ENCODE assay signal across 16 cellular contexts in the genomic region with DNA sequence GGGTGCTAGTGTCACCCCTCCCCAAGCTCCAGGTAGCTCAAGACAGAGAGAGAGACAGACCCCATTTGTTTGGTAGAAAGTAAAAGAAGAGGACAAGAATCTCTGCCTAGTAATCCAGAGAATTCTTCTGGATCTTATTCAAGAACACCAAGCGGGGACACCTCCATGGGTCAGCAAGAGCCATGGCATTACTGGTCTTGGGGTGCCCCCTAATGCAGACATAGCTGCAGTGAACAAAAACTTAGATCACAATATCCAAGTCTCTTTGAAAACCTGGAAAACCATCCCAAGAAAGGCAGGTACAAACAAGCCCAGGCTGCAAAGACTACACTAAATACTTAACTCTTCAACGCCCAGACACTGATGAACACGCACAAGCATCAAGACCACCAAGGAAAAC. TPM values are rescaled to one million over a fixed set of nuclear protein-coding genes. Genes with fewer than 3 reads are reported as not detected.
A peak's percentile ranks its signal among the peaks of the same experiment; 100 is the strongest.
DNase-seq lines count a peak whose midpoint lies in the region; ATAC-seq, FAIRE-seq and TF ChIP-seq lines count a peak whose summit lies in the region.
"Had no signal": no experiment of that assay in that cellular context is flagged by ENCODE, and none has a peak within 500 bp of the region (broad histone marks: within the 10 kb centered on the region; RNA-seq: fewer than 3 reads in every experiment).

No MANE protein-coding gene starts in this region.

- H2BK5ac ChIP-seq in mesendoderm (ENCODE audit: low read length): no peak overlapping the region

- no peak overlapping the region for H3K18ac ChIP-seq in mesendoderm (ENCODE audit: low read length)

- no peaks in the 10 kb centered on the region for H3K79me2 ChIP-seq in mesendoderm (ENCODE audit: control insufficient read depth, insufficient read depth, low read length)

- H3K4me3 ChIP-seq in bronchial epithelial cell (ENCODE audit: low read depth, low read length): no peak overlapping the region
- no peak overlapping the region for H3K4me3 ChIP-seq in mesendoderm (ENCODE audit: low read length)
- H3K4me3 ChIP-seq: thoracic aorta had no signal

- DNase-seq in D721Med (ENCODE audit: insufficient read length, low spot score): no peak
- peak; percentile 2 for DNase-seq in HT1080 (ENCODE audit: low read depth)
- peak; percentile 21 for DNase-seq in bronchial epithelial cell (ENCODE audit: low read depth)
- DNase-seq in mesendoderm: peak; percentile 47
- no peak for DNase-seq in occipital lobe (lab: John Stamatoyannopoulos, UW)
- DNase-seq in activated gamma-delta T cell treated with Interleukin-2 at 50 U/mL for 16 hours: no peak
- DNase-seq: activated CD4-positive, alpha-beta T cell treated with anti-CD3 and anti-CD28 coated beads for 1 hour; activated T-cell treated with anti-CD3 and anti-CD28 coated beads, Interleukin-2, amount 50 U/mL, for 72 hours; COR-L47; effector CD8-positive, alpha-beta T cell; left ventricle myocardium superior; NCI-H2227 treated with DMSO at 0.1 percent for 48 hours had no signal

- no CpG with 5 or more reads among the region's 3 CpGs for WGBS in mesendoderm (ENCODE audit: extremely low coverage, insufficient coverage, low lambda C conversion rate)

- no peak overlapping the region for H2BK15ac ChIP-seq in mesendoderm (replicated peaks; ENCODE audit: low read depth)

- peaks cover 2% of the 10 kb centered on the region for H3K4me1 ChIP-seq in mesendoderm (ENCODE audit: control insufficient read depth, low read depth, low read length)

- no peak overlapping the region for H3K56ac ChIP-seq in mesendoderm (ENCODE audit: low read length)

- H2BK120ac ChIP-seq in mesendoderm (ENCODE audit: low read depth, low read length): no peak overlapping the region

- H3K23ac ChIP-seq in mesendoderm (ENCODE audit: low read length): no peak overlapping the region

- no peak for FAIRE-seq in D721Med (lab: Jason Lieb, UNC)
- FAIRE-seq in bronchial epithelial cell (lab: Jason Lieb, UNC): no peak

- H3K27me3 ChIP-seq in bronchial epithelial cell (ENCODE audit: control insufficient read depth, insufficient read depth, low read length): no peaks in the 10 kb centered on the region
- H3K27me3 ChIP-seq in mesendoderm (ENCODE audit: insufficient read depth, low read length, poor library complexity): no peaks in the 10 kb centered on the region

- no peaks in the 10 kb centered on the region for H3K79me1 ChIP-seq in mesendoderm (ENCODE audit: low read length)

- ATAC-seq in HG02885 (IDR thresholded peaks at IDR 0.05; ENCODE audit: poor library complexity, unreplicated experiment) (no peak), HG02588 (IDR thresholded peaks at IDR 0.05; ENCODE audit: unreplicated experiment) (no peak)
- ATAC-seq: activated T-cell treated with anti-CD3 and anti-CD28 coated beads, Interleukin-2, amount 50 U/mL, for 72 hours; left ventricle myocardium superior had no signal

- H4K5ac ChIP-seq in mesendoderm (ENCODE audit: low read length): no peak overlapping the region

- no peak overlapping the region for H4K8ac ChIP-seq in mesendoderm (ENCODE audit: low read depth, low read length)

- no peak overlapping the region for H2AK5ac ChIP-seq in mesendoderm (ENCODE audit: low read length)

- H3K36me3 ChIP-seq in bronchial epithelial cell (ENCODE audit: control insufficient read depth, insufficient read depth, low read length) (no peaks in the 10 kb centered on the region), mesendoderm (ENCODE audit: control insufficient read depth, insufficient read depth, low read length) (no peaks in the 10 kb centered on the region)
- H3K36me3 ChIP-seq: thoracic aorta had no signal

- TF ChIP-seq CTCF in D721Med (IDR thresholded peaks at IDR 0.05; ENCODE audit: insufficient read depth, missing control alignments): peak; percentile 11
- TF ChIP-seq CTCF in bronchial epithelial cell (IDR thresholded peaks at IDR 0.05; ENCODE audit: insufficient read depth, low read length, severe bottlenecking): no peak

- no peak overlapping the region for H3K27ac ChIP-seq in mesendoderm (ENCODE audit: low read depth, low read length)
- H3K27ac ChIP-seq: HL-60, thoracic aorta had no signal

- H3K4me2 ChIP-seq in mesendoderm (ENCODE audit: low read length): no peak overlapping the region

- no peak overlapping the region for H3K9ac ChIP-seq in mesendoderm (ENCODE audit: low read length)

- H3K4ac ChIP-seq in mesendoderm (ENCODE audit: low read depth, low read length): no peak overlapping the region

RNA-seq across cellular contexts. Expression of a gene that starts 29.9 kb away (rescaled TPM):
- total RNA-seq in HT1080 (2014; rRNA removed; shearing (Covaris generic)): 1.0 and 2.6 TPM in 2 replicates
- polyA plus RNA-seq in HT1080 (2015; cell fraction: cytosol; rRNA removed): 0.57 and 0.80 TPM in 2 replicates
- 2.3 and 4.2 TPM in 2 replicates for polyA plus RNA-seq in HT1080 (2015; cell fraction: nucleus; rRNA removed)
- total RNA-seq in bronchial epithelial cell: 5.6 and 6.8 TPM in 2 replicates
- polyA plus RNA-seq in mesendoderm (2013, experiment 1 of 2): 2.5 TPM
- polyA plus RNA-seq in mesendoderm (2013, experiment 2 of 2): 2.5 TPM
- 219 TPM for total RNA-seq in occipital lobe

Comparison
In these comparisons a context has a peak if more than half of its experiments do, and no peak if none do; other contexts are left out.
1. DNase-seq: peak in HT1080 (single experiment), bronchial epithelial cell (single experiment) and mesendoderm (single experiment); none in D721Med (single experiment), occipital lobe (single experiment) and activated gamma-delta T cell treated with Interleukin-2 at 50 U/mL for 16 hours (single experiment).
2. RNA of a gene that starts 29.9 kb away (total RNA-seq): 219 TPM in occipital lobe (single experiment); 5.6 to 6.8 TPM in bronchial epithelial cell and 1.0 to 2.6 TPM in HT1080; every median in the first group is over 10 times any median in the second.